11 cellular contexts compared by ENCODE assay signal in genomic region chr5:72555871-72556270, GRCh38. TPM values are rescaled to one million over a fixed set of nuclear protein-coding genes. Genes with fewer than 3 reads are reported as not detected.
DNase-seq lines count a peak whose midpoint lies in the region; ATAC-seq and TF ChIP-seq lines count a peak whose summit lies in the region.
"Had no signal": no experiment of that assay in that cellular context is flagged by ENCODE, and none has a peak within 500 bp of the region (broad histone marks: within the 10 kb centered on the region; RNA-seq: fewer than 3 reads in every experiment).

No MANE protein-coding gene starts in this region.

- peaks cover 12% of the 10 kb centered on the region for H3K27me3 ChIP-seq in CD4-positive, alpha-beta memory T cell (ENCODE audit: insufficient read depth, low read length)

- H3K27ac Mint-ChIP-seq in CD4-positive, alpha-beta memory T cell = no peak overlapping the region
- no peak overlapping the region for H3K27ac Mint-ChIP-seq in IgD-negative memory B cell
- H3K27ac Mint-ChIP-seq in chondrocyte (ENCODE audit: unreplicated experiment) = peak overlapping the region; percentile 89
- H3K27ac Mint-ChIP-seq in nephron = peak overlapping the region; percentile 79 to 93 (median 84)

- no peaks in the 10 kb centered on the region for H3K36me3 ChIP-seq in CD4-positive, alpha-beta memory T cell (ENCODE audit: insufficient read depth, low read length)

- H3K9me3 Mint-ChIP-seq in CD4-positive, alpha-beta memory T cell = peaks cover 0 to 4% (median 0%) of the 10 kb centered on the region in 8 donors
- H3K9me3 Mint-ChIP-seq in IgD-negative memory B cell (no peaks in the 10 kb centered on the region), chondrocyte (ENCODE audit: low read depth) (peaks cover 2% of the 10 kb centered on the region), nephron (no peaks in the 10 kb centered on the region)

- no peak for DNase-seq in CD4-positive, alpha-beta memory T cell
- DNase-seq in chondrocyte (ENCODE audit: low spot score) = no peak
- DNase-seq in Kasumi-1 (lab: John Stamatoyannopoulos, UW) = no peak
- no peak for DNase-seq in KG1 (lab: John Stamatoyannopoulos, UW)
- no peak for DNase-seq in SW 1271 (lab: John Stamatoyannopoulos, UW)
- DNase-seq: left colon, MV-4-11 had no signal

- H3K4me1 ChIP-seq in CD4-positive, alpha-beta memory T cell (ENCODE audit: insufficient read depth, low read length) = peaks cover 4% of the 10 kb centered on the region

- no peak overlapping the region for H3K27ac ChIP-seq in CD4-positive, alpha-beta memory T cell (ENCODE audit: low read depth, low read length)

- CTCF ChIA-PET in CD4-positive, alpha-beta memory T cell (lab: Charles Lee; ENCODE audit: partially characterized antibody) = no interaction called here

- TF ChIP-seq CTCF in chondrocyte (IDR thresholded peaks at IDR 0.05) (no peak), nephron (IDR thresholded peaks at IDR 0.05; ENCODE audit: unreplicated experiment in 3 of 3) (no peak)

- H3K4me1 Mint-ChIP-seq in CD4-positive, alpha-beta memory T cell = peaks cover 7 to 12% (median 8%) of the 10 kb centered on the region in 4 donors
- peaks cover 7 to 11% (median 8%) of the 10 kb centered on the region in 3 donors for H3K4me1 Mint-ChIP-seq in IgD-negative memory B cell
- peaks cover 30% of the 10 kb centered on the region for H3K4me1 Mint-ChIP-seq in chondrocyte (ENCODE audit: low read depth)
- peaks cover 37% of the 10 kb centered on the region for H3K4me1 Mint-ChIP-seq in nephron

- intact Hi-C loops in CD4-positive, alpha-beta memory T cell (cut with micrococcal nuclease) = no loop called here

- peak overlapping the region in 7 of 8 donors; percentile 0 to 90 (median 76) for H3K4me3 Mint-ChIP-seq in CD4-positive, alpha-beta memory T cell
- H3K4me3 Mint-ChIP-seq in IgD-negative memory B cell (peak overlapping the region in 3 of 4 donors; percentile 71 to 94 (median 92)), chondrocyte (ENCODE audit: unreplicated experiment) (peak overlapping the region; percentile 65), nephron (peak overlapping the region; percentile 69 to 76 (median 75))

- no peaks in the 10 kb centered on the region for H3K9me3 ChIP-seq in CD4-positive, alpha-beta memory T cell (ENCODE audit: control insufficient read depth in 1 of 2, low read length in 2 of 2)

- H3K36me3 Mint-ChIP-seq in CD4-positive, alpha-beta memory T cell = no peaks in the 10 kb centered on the region
- no peaks in the 10 kb centered on the region for H3K36me3 Mint-ChIP-seq in IgD-negative memory B cell
- no peaks in the 10 kb centered on the region for H3K36me3 Mint-ChIP-seq in chondrocyte (ENCODE audit: low read depth)
- H3K36me3 Mint-ChIP-seq in nephron (ENCODE audit: low read depth) = no peaks in the 10 kb centered on the region

- POLR2A ChIA-PET in CD4-positive, alpha-beta memory T cell (lab: Charles Lee; ENCODE audit: partially characterized antibody) = no interaction called here

- no peak for ATAC-seq in GM18868 (IDR thresholded peaks at IDR 0.05; ENCODE audit: unreplicated experiment)

- H3K27me3 Mint-ChIP-seq in CD4-positive, alpha-beta memory T cell = peaks cover 17 to 30% of the 10 kb centered on the region in 2 donors
- peaks cover 4% of the 10 kb centered on the region for H3K27me3 Mint-ChIP-seq in IgD-negative memory B cell
- no peaks in the 10 kb centered on the region for H3K27me3 Mint-ChIP-seq in chondrocyte (ENCODE audit: low read depth)
- peaks cover 2% of the 10 kb centered on the region for H3K27me3 Mint-ChIP-seq in nephron (ENCODE audit: low read depth)

- no peak overlapping the region for H3K4me3 ChIP-seq in CD4-positive, alpha-beta memory T cell (ENCODE audit: low read length in 2 of 2)

RNA-seq across cellular contexts. Expression of gene ZNF366, which starts 48.7 kb away (rescaled TPM):
- total RNA-seq in CD4-positive, alpha-beta memory T cell = under 1 TPM; 0.29 to 0.58 TPM
- polyA plus RNA-seq in CD4-positive, alpha-beta memory T cell = not detected
- not detected for polyA plus RNA-seq in IgD-negative memory B cell
- not detected in 3 replicates for total RNA-seq in chondrocyte
- total RNA-seq: H4 had no signal

Comparison
In these comparisons a context has a peak if more than half of its experiments do, and no peak if none do; other contexts are left out.
1. H3K27ac Mint-ChIP-seq: peak in chondrocyte (single experiment) and nephron (3 of 3); none in CD4-positive, alpha-beta memory T cell (0 of 7) and IgD-negative memory B cell (0 of 3).
2. Peak in every context shown above with its lines, with median percentiles within 50 percentile points of each other: H3K4me3 Mint-ChIP-seq.